In genomic region chr11:67390947-67391303, GRCh38 we compare ENCODE assay signal across 8 cellular contexts. TPM values are rescaled to one million over a fixed set of nuclear protein-coding genes. Genes with fewer than 3 reads are reported as not detected.
DNase-seq lines count a peak whose midpoint lies in the region; ATAC-seq and TF ChIP-seq lines count a peak whose summit lies in the region.

No MANE protein-coding gene starts in this region.

- H3K4me1 Mint-ChIP-seq in activated CD8-positive, alpha-beta memory T cell treated with anti-CD3 and anti-CD28 coated beads, Interleukin-2, amount 10 ng/mL, durations not matched to agents 7 days and 5 days = peaks cover 36% of the 10 kb centered on the region

- H3K27ac ChIP-seq in right lobe of liver (peak overlapping the region; percentile 49 to 79 (median 68)), thymus (ENCODE audit: low read depth) (peak overlapping the region; percentile 81)

- H3K27me3 Mint-ChIP-seq in activated CD8-positive, alpha-beta memory T cell treated with anti-CD3 and anti-CD28 coated beads, Interleukin-2, amount 10 ng/mL, durations not matched to agents 7 days and 5 days = peaks cover 2% of the 10 kb centered on the region

- no peak for ATAC-seq in activated CD8-positive, alpha-beta memory T cell treated with anti-CD3 and anti-CD28 coated beads, Interleukin-2, amount 10 ng/mL, durations not matched to agents 7 days and 5 days
- ATAC-seq in right lobe of liver (no peak), HG03469 (IDR thresholded peaks at IDR 0.05; ENCODE audit: unreplicated experiment) (no peak)

- H3K36me3 ChIP-seq in right lobe of liver (peaks cover 0 to 5% (median 0%) of the 10 kb centered on the region in 4 donors), thymus (ENCODE audit: control insufficient read depth, insufficient read depth) (peaks cover 20% of the 10 kb centered on the region)

- CTCF ChIA-PET in activated CD8-positive, alpha-beta memory T cell treated with anti-CD3 and anti-CD28 coated beads, Interleukin-2, amount 10 ng/mL, durations not matched to agents 7 days and 5 days (lab: Charles Lee) = interaction anchor here (0.9 to 32.6 kb wide), 12 partner anchors 9 to 115 kb away, joined by 3 to 1153 read pairs (median 5); partner anchors contain the start of genes CLCF1, PITPNM1, POLD4 and PPP1CA

- H3K36me3 Mint-ChIP-seq in activated CD8-positive, alpha-beta memory T cell treated with anti-CD3 and anti-CD28 coated beads, Interleukin-2, amount 10 ng/mL, durations not matched to agents 7 days and 5 days = peaks cover 11% of the 10 kb centered on the region

- intact Hi-C loops in right lobe of liver (cut with DNase I) = loop anchor here (5.0 to 10.0 kb wide), 2 partner anchors 114 to 116 kb away; partner anchors contain the start of genes CDK2AP2 (in 2 of the 2) and PITPNM1 (in 2 of the 2)

- no peak for TF ChIP-seq CTCF in astrocyte of the spinal cord (IDR thresholded peaks at IDR 0.05; ENCODE audit: low read depth, low read length)
- TF ChIP-seq CTCF in right lobe of liver (IDR thresholded peaks at IDR 0.05) = no peak

- WGBS in right lobe of liver (ENCODE audit: insufficient coverage, low coverage, low lambda C conversion rate, missing lambda C conversion rate) = 10% methylated on average over 13 of the region's 15 CpGs
- 20% methylated on average over 15 of the region's 15 CpGs for WGBS in thymus

- no peak for DNase-seq in activated CD8-positive, alpha-beta memory T cell treated with anti-CD3 and anti-CD28 coated beads, Interleukin-2, amount 10 ng/mL, durations not matched to agents 7 days and 5 days
- no peak for DNase-seq in activated CD8-positive, alpha-beta memory T cell treated with anti-CD3 and anti-CD28 coated beads, Interleukin-2, amount 50 U/mL, for 48 hours
- no peak for DNase-seq in astrocyte of the spinal cord (ENCODE audit: low read depth, low spot score)
- no peak for DNase-seq in right lobe of liver
- DNase-seq in amniotic stem cell (lab: John Stamatoyannopoulos, UW) = no peak
- DNase-seq in Ammon's horn (ENCODE audit: low spot score) = no peak

- peak overlapping the region; percentile 95 for H3K4me3 Mint-ChIP-seq in activated CD8-positive, alpha-beta memory T cell treated with anti-CD3 and anti-CD28 coated beads, Interleukin-2, amount 10 ng/mL, durations not matched to agents 7 days and 5 days

- peak overlapping the region; percentile 81 for H3K4me3 ChIP-seq in astrocyte of the spinal cord (ENCODE audit: low read depth, low read length)
- H3K4me3 ChIP-seq in right lobe of liver = peak overlapping the region; percentile 74 to 92 (median 84)
- peak overlapping the region; percentile 89 for H3K4me3 ChIP-seq in thymus (ENCODE audit: low read length)

- in situ Hi-C loops in astrocyte of the spinal cord (cut with HindIII; ENCODE audit: low sequenced_read_pairs) = no loop called here

- H3K27ac Mint-ChIP-seq in activated CD8-positive, alpha-beta memory T cell treated with anti-CD3 and anti-CD28 coated beads, Interleukin-2, amount 10 ng/mL, durations not matched to agents 7 days and 5 days = peak overlapping the region; percentile 70

- H3K9me3 ChIP-seq in right lobe of liver = no peaks in the 10 kb centered on the region
- no peaks in the 10 kb centered on the region for H3K9me3 ChIP-seq in thymus (ENCODE audit: control insufficient read depth)

- H3K9me3 Mint-ChIP-seq in activated CD8-positive, alpha-beta memory T cell treated with anti-CD3 and anti-CD28 coated beads, Interleukin-2, amount 10 ng/mL, durations not matched to agents 7 days and 5 days (ENCODE audit: low read depth) = no peaks in the 10 kb centered on the region

- TF ChIP-seq POLR2A in right lobe of liver (IDR thresholded peaks at IDR 0.05) = no peak

- H3K27me3 ChIP-seq in right lobe of liver (no peaks in the 10 kb centered on the region), thymus (ENCODE audit: control insufficient read depth, insufficient read depth) (no peaks in the 10 kb centered on the region)

- H3K4me1 ChIP-seq in right lobe of liver (peaks cover 0 to 12% (median 0%) of the 10 kb centered on the region in 4 donors), thymus (ENCODE audit: control insufficient read depth, insufficient read depth, low read length) (peaks cover 11% of the 10 kb centered on the region)

RNA-seq across cellular contexts. Expression of gene RAD9A, which starts 0.9 kb away (rescaled TPM):
- total RNA-seq in activated CD8-positive, alpha-beta memory T cell treated with anti-CD3 and anti-CD28 coated beads, Interleukin-2, amount 10 ng/mL, durations not matched to agents 7 days and 5 days = 10 to 100 TPM; 49.6 to 80.5 TPM
- 10 to 100 TPM in 2 of 6 experiments, 1 to 10 TPM in 4; 5.3 to 13.2 (median 6.2) TPM for total RNA-seq in right lobe of liver
- 35.2 TPM for polyA plus RNA-seq in thymus

RNA-seq across cellular contexts. Expression of gene PPP1CA, which starts 10.7 kb away (rescaled TPM):
- 100 to 1,000 TPM; 309 to 360 TPM for total RNA-seq in activated CD8-positive, alpha-beta memory T cell treated with anti-CD3 and anti-CD28 coated beads, Interleukin-2, amount 10 ng/mL, durations not matched to agents 7 days and 5 days
- 100 to 1,000 TPM in 2 of 6 experiments, 10 to 100 TPM in 4; 64.2 to 102 (median 71.1) TPM for total RNA-seq in right lobe of liver
- 141 TPM for polyA plus RNA-seq in thymus

RNA-seq across cellular contexts. Expression of gene TBC1D10C, which starts 13.0 kb away (rescaled TPM):
- total RNA-seq in activated CD8-positive, alpha-beta memory T cell treated with anti-CD3 and anti-CD28 coated beads, Interleukin-2, amount 10 ng/mL, durations not matched to agents 7 days and 5 days = 100 to 1,000 TPM; 278 to 312 TPM
- 1 to 10 TPM in 5 of 6 experiments, under 1 TPM in 1; 0.73 to 2.7 (median 1.9) TPM for total RNA-seq in right lobe of liver
- polyA plus RNA-seq in thymus = 318 TPM

RNA-seq across cellular contexts. Expression of gene CLCF1, which starts 17.5 kb away (rescaled TPM):
- total RNA-seq in activated CD8-positive, alpha-beta memory T cell treated with anti-CD3 and anti-CD28 coated beads, Interleukin-2, amount 10 ng/mL, durations not matched to agents 7 days and 5 days = 1 to 10 TPM in 1 of 2 experiments, under 1 TPM in 1; 0.76 to 1.9 TPM
- total RNA-seq in right lobe of liver = 1 to 10 TPM in 3 of 6 experiments, under 1 TPM in 3; 0.44 to 3.8 (median 1.3) TPM
- 2.0 TPM for polyA plus RNA-seq in thymus

RNA-seq across cellular contexts. Expression of gene CARNS1, which starts 24.6 kb away (rescaled TPM):
- 1 to 10 TPM; 1.3 TPM for total RNA-seq in activated CD8-positive, alpha-beta memory T cell treated with anti-CD3 and anti-CD28 coated beads, Interleukin-2, amount 10 ng/mL, durations not matched to agents 7 days and 5 days
- under 1 TPM in 5 of 6 experiments, not detected in 1; 0.12 to 0.31 (median 0.22) TPM for total RNA-seq in right lobe of liver
- polyA plus RNA-seq in thymus = 1.7 TPM

Comparison
In these comparisons a context has a peak if more than half of its experiments do, and no peak if none do; other contexts are left out.
1. RNA of gene TBC1D10C, which starts 13.0 kb away (total RNA-seq): 278 to 312 TPM in activated CD8-positive, alpha-beta memory T cell treated with anti-CD3 and anti-CD28 coated beads, Interleukin-2, amount 10 ng/mL, durations not matched to agents 7 days and 5 days; 0.73 to 2.7 TPM in right lobe of liver; every median in the first group is over 10 times any median in the second.
2. Peak in every context shown above with its lines, with median percentiles within 50 percentile points of each other: H3K4me3 ChIP-seq.